In the genomic region with DNA sequence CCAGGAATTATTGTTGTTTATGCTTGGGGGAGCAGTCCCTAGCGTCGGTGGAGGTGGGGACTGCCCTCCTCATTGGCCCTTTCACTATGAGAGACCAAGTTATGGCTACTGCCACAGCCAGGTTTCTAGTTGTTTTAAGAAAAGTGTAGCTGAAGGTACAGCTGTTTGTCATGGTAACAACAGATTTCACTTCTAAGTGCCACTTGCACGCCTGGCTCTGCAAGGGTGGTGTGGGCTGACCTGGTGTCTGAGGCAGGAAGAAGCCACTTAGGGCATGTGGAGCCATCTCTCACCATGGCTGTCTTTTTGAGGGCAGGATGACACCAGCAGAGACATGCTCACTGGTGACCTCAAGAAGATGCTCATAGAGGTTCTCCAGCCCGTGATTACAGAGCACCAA, we compare ENCODE assay signal across 19 cellular contexts. TPM values are rescaled to one million over a fixed set of nuclear protein-coding genes. Genes with fewer than 3 reads are reported as not detected.
"Had no signal": no experiment of that assay in that cellular context is flagged by ENCODE, and none has a peak within 500 bp of the region (broad histone marks: within the 10 kb centered on the region; RNA-seq: fewer than 3 reads in every experiment).

No MANE protein-coding gene starts in this region.

- H3K27me3 Mint-ChIP-seq: activated CD4-positive, alpha-beta memory T cell treated with anti-CD3 and anti-CD28 coated beads for 36 hours; activated CD4-positive, alpha-beta T cell treated with anti-CD3 and anti-CD28 coated beads for 36 hours; activated CD8-positive, alpha-beta memory T cell treated with anti-CD3 and anti-CD28 coated beads, Interleukin-2, amount 10 ng/mL, durations not matched to agents 7 days and 5 days; activated naive CD8-positive, alpha-beta T cell treated with anti-CD3 and anti-CD28 coated beads for 36 hours; activated T-helper 17 cell treated with anti-CD3 and anti-CD28 coated beads, Interleukin-2, amount 50 U/mL, for 72 hours; stimulated activated memory B cell treated with anti-CD40 and anti-IgM and Interleukin-4, amounts not matched to agents 10 μg/mL and 1 μg/mL and 100 μg/mL, for 72 hours had no signal

- H3K27me3 ChIP-seq: cardiac muscle cell, spleen had no signal

- H3K36me3 Mint-ChIP-seq: activated CD4-positive, alpha-beta memory T cell treated with anti-CD3 and anti-CD28 coated beads for 36 hours; activated CD8-positive, alpha-beta memory T cell treated with anti-CD3 and anti-CD28 coated beads, Interleukin-2, amount 10 ng/mL, durations not matched to agents 7 days and 5 days; activated naive CD8-positive, alpha-beta T cell treated with anti-CD3 and anti-CD28 coated beads for 36 hours; stimulated activated memory B cell treated with anti-CD40 and anti-IgM and Interleukin-4, amounts not matched to agents 10 μg/mL and 1 μg/mL and 100 μg/mL, for 72 hours; WTC11 had no signal

- H3K9me3 ChIP-seq: spleen had no signal

- ATAC-seq: activated CD4-positive, alpha-beta T cell treated with anti-CD3 and anti-CD28 coated beads for 36 hours; activated CD8-positive, alpha-beta memory T cell treated with anti-CD3 and anti-CD28 coated beads, Interleukin-2, amount 10 ng/mL, durations not matched to agents 7 days and 5 days; effector memory CD8-positive, alpha-beta T cell; left ventricle myocardium superior; stimulated activated memory B cell treated with anti-CD40 and anti-IgM and Interleukin-4, amounts not matched to agents 10 μg/mL and 1 μg/mL and 100 μg/mL, for 72 hours; WTC11 had no signal

- H3K27ac Mint-ChIP-seq: activated CD4-positive, alpha-beta memory T cell treated with anti-CD3 and anti-CD28 coated beads for 36 hours; activated CD4-positive, alpha-beta T cell treated with anti-CD3 and anti-CD28 coated beads for 36 hours; activated CD8-positive, alpha-beta memory T cell treated with anti-CD3 and anti-CD28 coated beads, Interleukin-2, amount 10 ng/mL, durations not matched to agents 7 days and 5 days; activated naive CD8-positive, alpha-beta T cell treated with anti-CD3 and anti-CD28 coated beads for 36 hours; activated T-helper 17 cell treated with anti-CD3 and anti-CD28 coated beads, Interleukin-2, amount 50 U/mL, for 72 hours; effector memory CD8-positive, alpha-beta T cell; stimulated activated memory B cell treated with anti-CD40 and anti-IgM and Interleukin-4, amounts not matched to agents 10 μg/mL and 1 μg/mL and 100 μg/mL, for 72 hours; WTC11 had no signal

- H3K9me3 Mint-ChIP-seq: activated CD4-positive, alpha-beta memory T cell treated with anti-CD3 and anti-CD28 coated beads for 36 hours; activated naive CD8-positive, alpha-beta T cell treated with anti-CD3 and anti-CD28 coated beads for 36 hours; activated T-helper 17 cell treated with anti-CD3 and anti-CD28 coated beads, Interleukin-2, amount 50 U/mL, for 72 hours; effector memory CD8-positive, alpha-beta T cell; stimulated activated memory B cell treated with anti-CD40 and anti-IgM and Interleukin-4, amounts not matched to agents 10 μg/mL and 1 μg/mL and 100 μg/mL, for 72 hours; WTC11 had no signal

- DNase-seq: activated CD4-positive, alpha-beta memory T cell treated with anti-CD3 and anti-CD28 coated beads for 36 hours; activated CD4-positive, alpha-beta T cell treated with anti-CD3 and anti-CD28 coated beads for 36 hours; activated CD8-positive, alpha-beta memory T cell treated with anti-CD3 and anti-CD28 coated beads, Interleukin-2, amount 10 ng/mL, durations not matched to agents 7 days and 5 days; activated naive CD4-positive, alpha-beta T cell; activated naive CD8-positive, alpha-beta T cell treated with anti-CD3 and anti-CD28 coated beads for 36 hours; amniotic stem cell; dermis blood vessel endothelial cell; effector memory CD8-positive, alpha-beta T cell; foreskin fibroblast; left ventricle myocardium superior; retina; spleen; stimulated activated CD4-positive, alpha-beta T cell treated with anti-CD3 and anti-CD28 coated beads, Interleukin-4, amount 100 ng/mL, for 4 hours had no signal

- H3K27ac ChIP-seq: cardiac muscle cell, spleen had no signal

- H3K4me1 Mint-ChIP-seq: activated CD4-positive, alpha-beta T cell treated with anti-CD3 and anti-CD28 coated beads for 36 hours; activated CD8-positive, alpha-beta memory T cell treated with anti-CD3 and anti-CD28 coated beads, Interleukin-2, amount 10 ng/mL, durations not matched to agents 7 days and 5 days; activated naive CD8-positive, alpha-beta T cell treated with anti-CD3 and anti-CD28 coated beads for 36 hours; activated T-helper 17 cell treated with anti-CD3 and anti-CD28 coated beads, Interleukin-2, amount 50 U/mL, for 72 hours had no signal

- H3K4me3 Mint-ChIP-seq: activated CD4-positive, alpha-beta memory T cell treated with anti-CD3 and anti-CD28 coated beads for 36 hours; activated CD4-positive, alpha-beta T cell treated with anti-CD3 and anti-CD28 coated beads for 36 hours; activated CD8-positive, alpha-beta memory T cell treated with anti-CD3 and anti-CD28 coated beads, Interleukin-2, amount 10 ng/mL, durations not matched to agents 7 days and 5 days; activated naive CD8-positive, alpha-beta T cell treated with anti-CD3 and anti-CD28 coated beads for 36 hours; activated T-helper 17 cell treated with anti-CD3 and anti-CD28 coated beads, Interleukin-2, amount 50 U/mL, for 72 hours; effector memory CD8-positive, alpha-beta T cell; stimulated activated memory B cell treated with anti-CD40 and anti-IgM and Interleukin-4, amounts not matched to agents 10 μg/mL and 1 μg/mL and 100 μg/mL, for 72 hours; WTC11 had no signal

RNA-seq across cellular contexts. Expression of gene MPEG1, which starts 46.3 kb away (rescaled TPM):
- total RNA-seq: activated CD4-positive, alpha-beta memory T cell treated with anti-CD3 and anti-CD28 coated beads for 36 hours; activated CD4-positive, alpha-beta T cell treated with anti-CD3 and anti-CD28 coated beads for 36 hours; activated CD8-positive, alpha-beta memory T cell treated with anti-CD3 and anti-CD28 coated beads, Interleukin-2, amount 10 ng/mL, durations not matched to agents 7 days and 5 days; cardiac muscle cell; chondrocyte; dermis blood vessel endothelial cell; glomerular endothelial cell had no signal
